Comparison of ENCODE assay signal across 1 cellular context in genomic region chr1:54949971-54950360, GRCh38.
TF ChIP-seq lines count a peak whose summit lies in the region.

No MANE protein-coding gene starts in this region.

TF ChIP-seq in endothelial cell of umbilical vein, 7 proteins besides CTCF, POLR2A, EP300 and RAD21:
- TF ChIP-seq FOS (IDR thresholded peaks at IDR 0.05; ENCODE audit: borderline replicate concordance, insufficient read depth, low read length) (peak; percentile 16), MYC (IDR thresholded peaks at IDR 0.05; ENCODE audit: low read depth, low read length) (no peak), JUN (IDR thresholded peaks at IDR 0.05; ENCODE audit: borderline replicate concordance, insufficient read depth, insufficient read length, low read depth) (no peak), GATA2 (IDR thresholded peaks at IDR 0.05; ENCODE audit: insufficient read depth, insufficient read length, low read depth, low read length) (no peak), EZH2 (IDR thresholded peaks at IDR 0.05; ENCODE audit: borderline replicate concordance, low read depth, low read length, severe bottlenecking) (no peak)
TF ChIP-seq in endothelial cell of umbilical vein: peak in this region for 1.
